In the genomic region with DNA sequence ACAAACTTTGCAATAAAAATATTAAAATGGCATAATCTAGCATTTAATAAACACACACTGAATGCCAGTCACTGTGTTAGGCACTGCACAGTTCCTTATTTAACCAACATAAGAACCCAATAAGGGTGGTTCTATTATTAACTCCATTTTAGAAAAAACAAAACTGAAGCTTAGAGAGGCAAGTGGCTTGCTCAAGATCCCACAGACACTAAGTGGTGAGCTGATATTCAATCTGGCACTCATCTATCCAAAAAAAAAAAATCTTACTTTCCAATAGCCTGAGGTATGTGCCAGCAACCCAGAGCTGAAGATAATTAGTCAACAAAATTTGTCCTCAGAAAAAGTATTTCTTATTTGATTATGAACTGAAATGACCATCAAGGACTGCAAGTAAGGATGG, we compare ENCODE assay signal across 9 cellular contexts. TPM values are rescaled to one million over a fixed set of nuclear protein-coding genes. Genes with fewer than 3 reads are reported as not detected.
DNase-seq lines count a peak whose midpoint lies in the region; ATAC-seq, FAIRE-seq and TF ChIP-seq lines count a peak whose summit lies in the region.
"Had no signal": no experiment of that assay in that cellular context is flagged by ENCODE, and none has a peak within 500 bp of the region (broad histone marks: within the 10 kb centered on the region; RNA-seq: fewer than 3 reads in every experiment).

No MANE protein-coding gene starts in this region.

- H3K4me1 ChIP-seq in liver (ENCODE audit: control insufficient read depth in 4 of 4, insufficient read depth in 4 of 4, low read length in 3 of 4) (peaks cover 0 to 3% (median 0%) of the 10 kb centered on the region in 4 donors), HepG2 (ENCODE audit: insufficient read depth, low read length) (no peaks in the 10 kb centered on the region), mononuclear cell (ENCODE audit: insufficient read depth, low read length) (peaks cover 42% of the 10 kb centered on the region)

- H4K20me1 ChIP-seq in HepG2 (ENCODE audit: insufficient read depth, low read length), result no peaks in the 10 kb centered on the region

- TF ChIP-seq POLR2A in HepG2 (IDR thresholded peaks at IDR 0.05; ENCODE audit: insufficient read depth in 1 of 2, low read depth in 2 of 2, low read length in 2 of 2), result no peak

- in situ Hi-C loops in HepG2 (cut with HindIII; ENCODE audit: extremely low pct_ligation_motif_present, low pct_unique_long_range_greater_than_20kb), result no loop called here

- POLR2A ChIA-PET in HepG2 (lab: Yijun Ruan, JAX), result no interaction called here
- POLR2A ChIA-PET in activated B cell treated with CpG ODN at 0.5 μM for 24 hours (lab: Charles Lee), result interaction anchor here (0.6 to 8.4 kb wide), 26 partner anchors 8 to 1100 kb away, joined by 3 to 201 read pairs (median 6); a partner anchor contains a TSS

- peak overlapping the region; percentile 26 to 68 for H3K9ac ChIP-seq in liver (ENCODE audit: low read depth in 1 of 2, low read length in 2 of 2)
- no peak overlapping the region for H3K9ac ChIP-seq in HepG2 (ENCODE audit: insufficient read depth, low read depth, low read length)

- TF ChIP-seq RAD21 in liver (IDR thresholded peaks at IDR 0.05) (no peak), HepG2 (CRISPR knock-in tag; IDR thresholded peaks at IDR 0.05) (no peak)

- H3K4me2 ChIP-seq in HepG2 (ENCODE audit: low read depth, low read length), result no peak overlapping the region

- H3K27me3 ChIP-seq in liver (ENCODE audit: control insufficient read depth in 4 of 4, insufficient read depth in 4 of 4, low read length in 3 of 4) (no peaks in the 10 kb centered on the region), HepG2 (ENCODE audit: control insufficient read depth in 1 of 2, insufficient read depth in 2 of 2, low read length in 2 of 2) (peaks cover 0 to 6% of the 10 kb centered on the region in 2 experiments; a peak in 1 of 5 replicates), mononuclear cell (ENCODE audit: insufficient read depth, low read length) (no peaks in the 10 kb centered on the region)

- no peaks in the 10 kb centered on the region for H3K36me3 ChIP-seq in liver (ENCODE audit: control insufficient read depth in 4 of 4, insufficient read depth in 3 of 4, low read depth in 1 of 4, low read length in 3 of 4)
- no peaks in the 10 kb centered on the region for H3K36me3 ChIP-seq in HepG2 (replicated peaks in 1 of 2; ENCODE audit: control insufficient read depth in 1 of 2, insufficient read depth in 2 of 2, low read length in 2 of 2)

- peak overlapping the region; percentile 95 for H3K4me3 Mint-ChIP-seq in activated B cell treated with CpG ODN at 0.5 μM for 24 hours

- H3K4me3 ChIP-seq in liver (ENCODE audit: low read depth in 1 of 3, low read length in 3 of 3), result peak overlapping the region; percentile 18 to 53 (median 18)
- H3K4me3 ChIP-seq in HepG2 (replicated peaks in 1 of 3; ENCODE audit: insufficient read depth in 1 of 3, low read depth in 2 of 3, low read length in 3 of 3), result no peak overlapping the region
- peak overlapping the region; percentile 98 for H3K4me3 ChIP-seq in mononuclear cell (ENCODE audit: low read length)

- peaks cover 56% of the 10 kb centered on the region for H3K36me3 Mint-ChIP-seq in activated B cell treated with CpG ODN at 0.5 μM for 24 hours (ENCODE audit: low read depth)

- DNase-seq in HepG2 (ENCODE audit: low spot score) (no peak), activated B cell treated with CpG ODN at 0.5 μM for 24 hours (no peak), HPDE6-E6E7 (ENCODE audit: extremely low spot score) (no peak), DMS79 (lab: John Stamatoyannopoulos, UW) (no peak), left colon (no peak)
- DNase-seq: NCI-H526 treated with DMSO at 0.1 percent for 48 hours had no signal

- no peaks in the 10 kb centered on the region for H3K9me3 ChIP-seq in liver (ENCODE audit: control insufficient read depth in 4 of 4, low read length in 3 of 4)
- H3K9me3 ChIP-seq in HepG2 (ENCODE audit: low read length), result no peaks in the 10 kb centered on the region
- H3K9me3 ChIP-seq in mononuclear cell (ENCODE audit: low read depth, low read length), result no peaks in the 10 kb centered on the region

- no peak for FAIRE-seq in HepG2 (lab: Jason Lieb, UNC)

- TF ChIP-seq CTCF in liver (IDR thresholded peaks at IDR 0.05; ENCODE audit: low read depth, low read length, missing input control) (no peak), HepG2 (CRISPR knock-in tag; IDR thresholded peaks at IDR 0.05) (no peak), activated B cell treated with CpG ODN at 0.5 μM for 24 hours (IDR thresholded peaks at IDR 0.05) (no peak)

- CTCF ChIA-PET in HepG2 (lab: Yijun Ruan, JAX; ENCODE audit: low intra/inter-chr PET ratio, low total read pairs) (no interaction called here), activated B cell treated with CpG ODN at 0.5 μM for 24 hours (lab: Charles Lee) (interaction anchor here (0.6 to 2.2 kb wide), 7 partner anchors 9 to 116 kb away, joined by 3 to 19 read pairs (median 6); no protein-coding TSS in a partner anchor)

- H3K79me2 ChIP-seq in HepG2 (ENCODE audit: insufficient read depth, low read length), result no peaks in the 10 kb centered on the region

- H3K27ac ChIP-seq in liver (ENCODE audit: low read depth in 1 of 2, low read length in 2 of 2) (peak overlapping the region; percentile 80 to 85), HepG2 (ENCODE audit: extremely low read length, insufficient read depth, low read length) (no peak overlapping the region)

- peak overlapping the region; percentile 96 for H3K27ac Mint-ChIP-seq in activated B cell treated with CpG ODN at 0.5 μM for 24 hours

- no peak overlapping the region for H2AFZ ChIP-seq in HepG2 (ENCODE audit: low read length)

- peaks cover 68% of the 10 kb centered on the region for H3K4me1 Mint-ChIP-seq in activated B cell treated with CpG ODN at 0.5 μM for 24 hours

- no peaks in the 10 kb centered on the region for H3K9me3 Mint-ChIP-seq in activated B cell treated with CpG ODN at 0.5 μM for 24 hours

- intact Hi-C loops in HepG2 (cut with micrococcal nuclease; ENCODE audit: unreplicated experiment) (no loop called here), activated B cell treated with CpG ODN at 0.5 μM for 24 hours (cut with micrococcal nuclease) (loop anchor here (1.0 kb wide), 2 partner anchors 49 to 1110 kb away; no protein-coding TSS in a partner anchor), left colon (cut with DNase I, micrococcal nuclease) (no loop called here)

- no peak for ATAC-seq in HepG2
- ATAC-seq in activated B cell treated with CpG ODN at 0.5 μM for 24 hours (ENCODE audit: low read depth), result peak; percentile 16
- no peak for ATAC-seq in left colon
- no peak for ATAC-seq in HG03469 (IDR thresholded peaks at IDR 0.05; ENCODE audit: unreplicated experiment)

- no peaks in the 10 kb centered on the region for H3K27me3 Mint-ChIP-seq in activated B cell treated with CpG ODN at 0.5 μM for 24 hours

- BruUV-seq in HepG2 (replicated peaks; lab: Mats Ljungman, UMichigan), result no TSS peak

- no peak for TF ChIP-seq EP300 in HepG2 (IDR thresholded peaks at IDR 0.05; ENCODE audit: low read depth in 2 of 2, low read length in 2 of 2)
- no peak for TF ChIP-seq EP300 in HepG2 (CRISPR knock-in tag; IDR thresholded peaks at IDR 0.05; ENCODE audit: borderline replicate concordance)

TF ChIP-seq in liver, 16 proteins besides CTCF, POLR2A, EP300 and RAD21 (continues in another document):
- TF ChIP-seq GABPA (IDR thresholded peaks at IDR 0.05 in 1 of 2, conservative IDR thresholded peaks at IDR 0.05 in 1 of 2) (no peak), NR2F2 (IDR thresholded peaks at IDR 0.05) (no peak), RXRA (IDR thresholded peaks at IDR 0.05) (no peak), SP1 (IDR thresholded peaks at IDR 0.05) (no peak)

TF ChIP-seq in HepG2, 621 proteins besides CTCF, POLR2A, EP300 and RAD21 (continues in another document):
- no peak for TF ChIP-seq ZNF337 (CRISPR knock-in tag; IDR thresholded peaks at IDR 0.05; ENCODE audit: borderline replicate concordance, low read depth)
- TF ChIP-seq SAP130 (CRISPR knock-in tag; IDR thresholded peaks at IDR 0.05; ENCODE audit: low read depth), result no peak
- TF ChIP-seq MAF1 (CRISPR knock-in tag; IDR thresholded peaks at IDR 0.05; ENCODE audit: borderline replicate concordance), result no peak
- TF ChIP-seq, protein P1, sequence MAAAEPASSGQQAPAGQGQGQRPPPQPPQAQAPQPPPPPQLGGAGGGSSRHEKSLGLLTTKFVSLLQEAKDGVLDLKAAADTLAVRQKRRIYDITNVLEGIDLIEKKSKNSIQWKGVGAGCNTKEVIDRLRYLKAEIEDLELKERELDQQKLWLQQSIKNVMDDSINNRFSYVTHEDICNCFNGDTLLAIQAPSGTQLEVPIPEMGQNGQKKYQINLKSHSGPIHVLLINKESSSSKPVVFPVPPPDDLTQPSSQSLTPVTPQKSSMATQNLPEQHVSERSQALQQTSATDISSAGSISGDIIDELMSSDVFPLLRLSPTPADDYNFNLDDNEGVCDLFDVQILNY (CRISPR knock-in tag; conservative IDR thresholded peaks at IDR 0.05), result no peak
- TF ChIP-seq SNAI1 (CRISPR knock-in tag; IDR thresholded peaks at IDR 0.05; ENCODE audit: borderline replicate concordance), result no peak

RNA-seq across cellular contexts. Expression of a gene that starts 0.8 kb away (rescaled TPM):
- total RNA-seq in liver, result 1 to 10 TPM; 2.4 to 5.5 TPM
- 1 to 10 TPM; 1.6 to 1.8 TPM for polyA plus RNA-seq in liver
- not detected in 2 replicates for total RNA-seq in HepG2 (2016; rRNA removed; fragmentation: Illumina TruSeq; extraction: Trizol)
- total RNA-seq in HepG2 (2016; cell fraction: cytosol; rRNA removed; fragmentation: Illumina TruSeq; extraction: Trizol; ENCODE audit: low read depth), result not detected in 2 replicates
- total RNA-seq in HepG2 (2016; cell fraction: insoluble cytoplasmic fraction; rRNA removed; fragmentation: Illumina TruSeq; extraction: Trizol), result not detected in 2 replicates
- total RNA-seq in HepG2 (2016; cell fraction: membrane; rRNA removed; fragmentation: Illumina TruSeq; extraction: Trizol), result not detected in 2 replicates
- total RNA-seq in HepG2 (2016; cell fraction: nucleus; rRNA removed; fragmentation: Illumina TruSeq; extraction: Trizol), result not detected in 2 replicates
- polyA plus RNA-seq in HepG2 (2011; rRNA removed), result not detected in 2 replicates
- polyA plus RNA-seq in HepG2 (2011; cell fraction: cytosol; rRNA removed), result 0.03 TPM in 1 of 2 replicates, not detected in the other
- polyA plus RNA-seq in HepG2 (2011; cell fraction: nucleus; rRNA removed), result not detected in 2 replicates
- not detected in 2 replicates for polyA plus RNA-seq in HepG2 (2012)
- not detected in 2 replicates for polyA plus RNA-seq in HepG2 (2016; cell fraction: cytosol; fragmentation: Illumina TruSeq; extraction: Trizol; ENCODE audit: low read depth)
- not detected in 2 replicates for polyA plus RNA-seq in HepG2 (2016; cell fraction: insoluble cytoplasmic fraction; fragmentation: Illumina TruSeq; extraction: Trizol; ENCODE audit: low read depth)
- polyA plus RNA-seq in HepG2 (2016; cell fraction: membrane; fragmentation: Illumina TruSeq; extraction: Trizol; ENCODE audit: low read depth), result not detected in 2 replicates
- not detected in 2 replicates for polyA plus RNA-seq in HepG2 (2016; cell fraction: nucleus; fragmentation: Illumina TruSeq; extraction: Trizol; ENCODE audit: insufficient read depth, low read depth)
- polyA minus RNA-seq in HepG2 (2011; rRNA and poly(A)+ RNA removed; ENCODE audit: low replicate concordance), result 0.75 TPM in 1 of 2 replicates, not detected in the other
- not detected in 2 replicates for polyA minus RNA-seq in HepG2 (2011; cell fraction: cytosol; rRNA and poly(A)+ RNA removed)
- polyA minus RNA-seq in HepG2 (2011; cell fraction: nucleus; rRNA and poly(A)+ RNA removed), result not detected in 2 replicates
- 129 and 130 TPM in 2 replicates for total RNA-seq in activated B cell treated with CpG ODN at 0.5 μM for 24 hours
- total RNA-seq in mononuclear cell, result 766 TPM
- total RNA-seq in left colon, result 1 to 10 TPM; 5.1 to 6.6 TPM

Comparison
In these comparisons a context has a peak if more than half of its experiments do, and no peak if none do; other contexts are left out.
1. H3K4me3 ChIP-seq: peak in liver (3 of 3) and mononuclear cell (single experiment); none in HepG2 (0 of 3).
2. RNA of a gene that starts 0.8 kb away (total RNA-seq): 766 TPM in mononuclear cell (single experiment) and 129 to 130 TPM in activated B cell treated with CpG ODN at 0.5 μM for 24 hours; 5.1 to 6.6 TPM in left colon, 2.4 to 5.5 TPM in liver and not detected in HepG2; every median in the first group is over 10 times any median in the second.